Comparison of ENCODE assay signal across 25 cellular contexts in genomic region chr11:113400631-113401230, GRCh38. TPM values are rescaled to one million over a fixed set of nuclear protein-coding genes. Genes with fewer than 3 reads are reported as not detected.
A peak's percentile ranks its signal among the peaks of the same experiment; 100 is the strongest.
DNase-seq lines count a peak whose midpoint lies in the region; ATAC-seq and TF ChIP-seq lines count a peak whose summit lies in the region.
"Had no signal": no experiment of that assay in that cellular context is flagged by ENCODE, and none has a peak within 500 bp of the region (broad histone marks: within the 10 kb centered on the region; RNA-seq: fewer than 3 reads in every experiment).

No MANE protein-coding gene starts in this region.

- H3K27ac ChIP-seq in VCaP (peak overlapping the region; percentile 47; the same call in 1 of the 2 replicates), osteoblast (ENCODE audit: low read depth, low read length) (no peak overlapping the region)
- H3K27ac ChIP-seq: A549; BLaER1 treated with 17β-estradiol and CSF1 and Interleukin-3, amounts not matched to agents 10 nM and 100 nM had no signal

- H3K4me2 ChIP-seq in osteoblast (ENCODE audit: insufficient read depth, low read length) = no peak overlapping the region
- H3K4me2 ChIP-seq: A549 had no signal

- H3K36me3 Mint-ChIP-seq in natural killer cell treated with Interleukin-12 subunit alpha and Interleukin-12 subunit beta and Interleukin-15 and Interleukin-18, amount 100 ng/mL, for 72 hours = no peaks in the 10 kb centered on the region
- H3K36me3 Mint-ChIP-seq in natural killer cell = no peaks in the 10 kb centered on the region
- H3K36me3 Mint-ChIP-seq: CD14-positive monocyte had no signal

- no peak overlapping the region for H3K4me3 Mint-ChIP-seq in natural killer cell treated with Interleukin-12 subunit alpha and Interleukin-12 subunit beta and Interleukin-15 and Interleukin-18, amount 100 ng/mL, for 72 hours
- H3K4me3 Mint-ChIP-seq in natural killer cell = no peak overlapping the region
- H3K4me3 Mint-ChIP-seq: CD14-positive monocyte; CD4-positive, alpha-beta T cell; CD8-positive, alpha-beta memory T cell; HFFc6 had no signal

- H3K9me3 ChIP-seq in osteoblast (ENCODE audit: low read depth, low read length) = no peaks in the 10 kb centered on the region
- H3K9me3 ChIP-seq: A549; BE2C; BLaER1 treated with 17β-estradiol and CSF1 and Interleukin-3, amounts not matched to agents 10 nM and 100 nM; HAP-1 had no signal

- H3K9me3 Mint-ChIP-seq in natural killer cell treated with Interleukin-12 subunit alpha and Interleukin-12 subunit beta and Interleukin-15 and Interleukin-18, amount 100 ng/mL, for 72 hours = no peaks in the 10 kb centered on the region
- no peaks in the 10 kb centered on the region for H3K9me3 Mint-ChIP-seq in natural killer cell
- H3K9me3 Mint-ChIP-seq: CD14-positive monocyte; CD4-positive, alpha-beta T cell; CD8-positive, alpha-beta memory T cell; HFFc6 had no signal

- no peak overlapping the region for H2AFZ ChIP-seq in osteoblast (ENCODE audit: low read length)

- no peak overlapping the region for H3K4me3 ChIP-seq in osteoblast (ENCODE audit: insufficient read depth, low read length)
- H3K4me3 ChIP-seq: A549; BLaER1 treated with 17β-estradiol and CSF1 and Interleukin-3, amounts not matched to agents 10 nM and 100 nM; HAP-1 had no signal

- no peaks in the 10 kb centered on the region for H4K20me1 ChIP-seq in osteoblast (ENCODE audit: insufficient read depth, low read length)
- H4K20me1 ChIP-seq: BLaER1 treated with 17β-estradiol and CSF1 and Interleukin-3, amounts not matched to agents 10 nM and 100 nM had no signal

- TF ChIP-seq CTCF in natural killer cell (IDR thresholded peaks at IDR 0.05) (no peak), VCaP (conservative IDR thresholded peaks at IDR 0.05) (no peak), osteoblast (IDR thresholded peaks at IDR 0.05; ENCODE audit: extremely low read depth, low read depth, low read length) (no peak)

- peaks cover 21% of the 10 kb centered on the region for H3K27me3 ChIP-seq in osteoblast (ENCODE audit: insufficient read depth, low read length)
- H3K27me3 ChIP-seq: BE2C; BLaER1 treated with 17β-estradiol and CSF1 and Interleukin-3, amounts not matched to agents 10 nM and 100 nM had no signal

- H3K27me3 Mint-ChIP-seq in natural killer cell treated with Interleukin-12 subunit alpha and Interleukin-12 subunit beta and Interleukin-15 and Interleukin-18, amount 100 ng/mL, for 72 hours = peaks cover 0 to 6% of the 10 kb centered on the region in 2 donors
- H3K27me3 Mint-ChIP-seq in natural killer cell (ENCODE audit: low read depth in 2 of 2) = peaks cover 0 to 6% of the 10 kb centered on the region in 2 donors
- H3K27me3 Mint-ChIP-seq: CD4-positive, alpha-beta T cell had no signal

- no peaks in the 10 kb centered on the region for H3K79me2 ChIP-seq in osteoblast (ENCODE audit: insufficient read depth, low read length)

- no peak for ATAC-seq in natural killer cell treated with Interleukin-12 subunit alpha and Interleukin-12 subunit beta and Interleukin-15 and Interleukin-18, amount 100 ng/mL, for 72 hours
- ATAC-seq in natural killer cell = no peak
- no peak for ATAC-seq in GM19035 (IDR thresholded peaks at IDR 0.05; ENCODE audit: unreplicated experiment)

- H3K4me1 Mint-ChIP-seq in natural killer cell treated with Interleukin-12 subunit alpha and Interleukin-12 subunit beta and Interleukin-15 and Interleukin-18, amount 100 ng/mL, for 72 hours (ENCODE audit: low read depth in 2 of 2) = no peaks in the 10 kb centered on the region
- H3K4me1 Mint-ChIP-seq in natural killer cell = no peaks in the 10 kb centered on the region
- H3K4me1 Mint-ChIP-seq: CD14-positive monocyte; CD8-positive, alpha-beta memory T cell had no signal

- DNase-seq in natural killer cell treated with Interleukin-12 subunit alpha and Interleukin-12 subunit beta and Interleukin-15 and Interleukin-18, amount 100 ng/mL, for 72 hours (ENCODE audit: low spot score) = peak; percentile 41
- DNase-seq in natural killer cell (no peak), osteoblast (ENCODE audit: insufficient read length, low spot score, missing footprints) (peak; percentile 57), NCI-H1930 (lab: John Stamatoyannopoulos, UW) (no peak), DMS153 (lab: John Stamatoyannopoulos, UW) (no peak)
- DNase-seq: 8988T; ACHN; AML-193; BE2C; CD4-positive, alpha-beta T cell; CD8-positive, alpha-beta memory T cell; DMS 273 treated with DMSO at 0.1 percent for 48 hours; DMS53; DMS79 treated with DMSO at 0.1 percent for 48 hours; GF-D8; GOT3; HFFc6 had no signal

- intact Hi-C loops in natural killer cell (cut with micrococcal nuclease) = no loop called here

- no peaks in the 10 kb centered on the region for H3K4me1 ChIP-seq in osteoblast (ENCODE audit: insufficient read depth, low read length)
- H3K4me1 ChIP-seq: A549, BE2C, HAP-1 had no signal

- no peaks in the 10 kb centered on the region for H3K36me3 ChIP-seq in osteoblast (ENCODE audit: insufficient read depth, low read length)
- H3K36me3 ChIP-seq: BE2C; BLaER1 treated with 17β-estradiol and CSF1 and Interleukin-3, amounts not matched to agents 10 nM and 100 nM; HAP-1 had no signal

- H3K27ac Mint-ChIP-seq in natural killer cell treated with Interleukin-12 subunit alpha and Interleukin-12 subunit beta and Interleukin-15 and Interleukin-18, amount 100 ng/mL, for 72 hours = no peak overlapping the region
- H3K27ac Mint-ChIP-seq in natural killer cell = no peak overlapping the region
- H3K27ac Mint-ChIP-seq: CD14-positive monocyte; CD4-positive, alpha-beta T cell; HFFc6 had no signal

RNA-seq across cellular contexts. Expression of gene ANKK1, which starts 13.2 kb away (rescaled TPM):
- under 1 TPM in 1 of 2 donors, not detected in 1; 0.19 TPM for total RNA-seq in natural killer cell treated with Interleukin-12 subunit alpha and Interleukin-12 subunit beta and Interleukin-15 and Interleukin-18, amount 100 ng/mL, for 72 hours
- total RNA-seq in natural killer cell (under 1 TPM; 0.40 to 0.93 (median 0.73) TPM), osteoblast (under 0.01 TPM in 1 of 2 replicates, not detected in the other)
- total RNA-seq: Daoy, G401, HFFc6 had no signal

Comparison
In these comparisons a context has a peak if more than half of its experiments do, and no peak if none do; other contexts are left out.
1. DNase-seq: peak in natural killer cell treated with Interleukin-12 subunit alpha and Interleukin-12 subunit beta and Interleukin-15 and Interleukin-18, amount 100 ng/mL, for 72 hours (single experiment) and osteoblast (single experiment); none in natural killer cell (single experiment), NCI-H1930 (0 of 2) and DMS153 (single experiment).